In the genomic region with DNA sequence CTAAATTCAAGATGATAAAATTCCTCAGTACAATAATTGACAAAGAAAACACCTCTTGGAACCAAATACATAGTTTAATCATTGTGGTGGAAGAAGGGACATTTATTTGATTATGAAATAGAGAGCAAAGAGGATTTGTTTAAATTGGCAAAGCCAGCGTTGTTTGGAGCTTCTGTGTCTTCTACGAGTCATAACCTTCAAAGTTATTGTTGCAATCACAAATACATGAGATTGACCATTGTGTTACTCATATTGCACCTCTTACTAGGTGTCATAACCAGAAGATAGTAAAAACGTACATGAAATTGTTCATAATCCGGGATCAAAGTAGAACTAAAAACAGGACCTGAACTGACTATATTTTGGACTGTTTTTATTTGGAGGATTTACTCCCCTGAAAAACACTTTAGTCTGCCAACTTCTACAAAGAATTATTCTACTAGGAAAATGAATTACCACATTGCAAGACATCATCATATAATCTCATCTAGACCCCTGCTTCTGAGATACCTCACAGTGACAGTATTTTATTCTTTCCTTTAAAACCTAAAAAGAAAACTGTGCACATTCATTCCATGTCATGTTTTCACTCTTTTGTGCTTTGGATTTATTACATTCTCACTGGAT, we compare ENCODE assay signal across 18 cellular contexts.
DNase-seq lines count a peak whose midpoint lies in the region; FAIRE-seq and TF ChIP-seq lines count a peak whose summit lies in the region.
"Had no signal": no experiment of that assay in that cellular context is flagged by ENCODE, and none has a peak within 500 bp of the region (broad histone marks: within the 10 kb centered on the region; RNA-seq: fewer than 3 reads in every experiment).

No MANE protein-coding gene starts in this region.

- no peaks in the 10 kb centered on the region for H3K79me2 ChIP-seq in MM.1S (ENCODE audit: low read length)

- H3K9me2 ChIP-seq in MM.1S (replicated peaks; ENCODE audit: insufficient read depth, low read length): no peaks in the 10 kb centered on the region

- no peak overlapping the region for H3K27ac ChIP-seq in MM.1S (ENCODE audit: low read length)
- H3K27ac ChIP-seq: neutrophil, SK-N-MC, suprapubic skin had no signal

- no peaks in the 10 kb centered on the region for H3K9me3 ChIP-seq in MM.1S (replicated peaks; ENCODE audit: insufficient read depth, low read length)
- H3K9me3 ChIP-seq: neutrophil, suprapubic skin had no signal

- no peaks in the 10 kb centered on the region for H3K36me3 ChIP-seq in MM.1S (replicated peaks; ENCODE audit: insufficient read depth, low read length)
- H3K36me3 ChIP-seq: neutrophil, suprapubic skin had no signal

- H3K4me2 ChIP-seq in MM.1S (ENCODE audit: low read depth, low read length): no peak overlapping the region
- H3K4me2 ChIP-seq: GM23338 had no signal

- H3K9me3 Mint-ChIP-seq in activated T-helper 1 cell treated with anti-CD3 and anti-CD28 coated beads, Interleukin-12 subunit alpha, Interleukin-12 subunit beta, Interleukin-2, Interleukin-4 antibody, amounts not matched to agents 30 ng/mL and 10 ng/mL and 1 ng/mL, durations not matched to agents 14 hours and 24 hours and 36 hours: peaks cover 4% of the 10 kb centered on the region
- H3K9me3 Mint-ChIP-seq: brain; effector memory CD8-positive, alpha-beta T cell; GM23338 had no signal

- FAIRE-seq in H54 (lab: Jason Lieb, UNC): peak; percentile 43
- FAIRE-seq: small intestine had no signal

- peaks cover 50% of the 10 kb centered on the region for H3K4me1 Mint-ChIP-seq in activated T-helper 1 cell treated with anti-CD3 and anti-CD28 coated beads, Interleukin-12 subunit alpha, Interleukin-12 subunit beta, Interleukin-2, Interleukin-4 antibody, amounts not matched to agents 30 ng/mL and 10 ng/mL and 1 ng/mL, durations not matched to agents 14 hours and 24 hours and 36 hours (ENCODE audit: low read depth)
- H3K4me1 Mint-ChIP-seq: GM23338 had no signal

- H3K27me3 ChIP-seq in MM.1S (replicated peaks; ENCODE audit: insufficient read depth, low read length): no peaks in the 10 kb centered on the region
- H3K27me3 ChIP-seq: neutrophil, suprapubic skin had no signal

- H3K4me3 ChIP-seq in AG10803 (ENCODE audit: low read length): no peak overlapping the region
- no peak overlapping the region for H3K4me3 ChIP-seq in fibroblast of villous mesenchyme (ENCODE audit: low read depth, low read length)
- no peak overlapping the region for H3K4me3 ChIP-seq in MM.1S (ENCODE audit: low read length)
- H3K4me3 ChIP-seq: GM23338, SK-N-MC, suprapubic skin had no signal

- peak; percentile 69 for DNase-seq in AG10803 (ENCODE audit: low read depth)
- DNase-seq in H54 (ENCODE audit: insufficient read length, low spot score): no peak
- no peak for DNase-seq in activated T-helper 1 cell treated with anti-CD3 and anti-CD28 coated beads, Interleukin-12 subunit alpha, Interleukin-12 subunit beta, Interleukin-2, Interleukin-4 antibody, amounts not matched to agents 30 ng/mL and 10 ng/mL and 1 ng/mL, durations not matched to agents 14 hours and 24 hours and 36 hours (ENCODE audit: low spot score)
- peak; percentile 71 for DNase-seq in fibroblast of villous mesenchyme (ENCODE audit: low read depth)
- no peak for DNase-seq in NCI-H2107 (lab: John Stamatoyannopoulos, UW)
- no peak for DNase-seq in MM.1S
- no peak for DNase-seq in islet precursor cell
- DNase-seq in NCI-H187 treated with DMSO at 0.1 percent for 48 hours (lab: John Stamatoyannopoulos, UW): no peak
- DNase-seq: effector memory CD8-positive, alpha-beta T cell; Karpas-422; mesenchymal stem cell; small intestine had no signal

- no peak overlapping the region for H3K4me3 Mint-ChIP-seq in activated T-helper 1 cell treated with anti-CD3 and anti-CD28 coated beads, Interleukin-12 subunit alpha, Interleukin-12 subunit beta, Interleukin-2, Interleukin-4 antibody, amounts not matched to agents 30 ng/mL and 10 ng/mL and 1 ng/mL, durations not matched to agents 14 hours and 24 hours and 36 hours
- H3K4me3 Mint-ChIP-seq: brain; CD14-positive monocyte; effector memory CD8-positive, alpha-beta T cell; GM23338 had no signal

- peak overlapping the region; percentile 33 for H3K27ac Mint-ChIP-seq in activated T-helper 1 cell treated with anti-CD3 and anti-CD28 coated beads, Interleukin-12 subunit alpha, Interleukin-12 subunit beta, Interleukin-2, Interleukin-4 antibody, amounts not matched to agents 30 ng/mL and 10 ng/mL and 1 ng/mL, durations not matched to agents 14 hours and 24 hours and 36 hours
- H3K27ac Mint-ChIP-seq: brain; CD14-positive monocyte; effector memory CD8-positive, alpha-beta T cell; GM23338 had no signal

- no peaks in the 10 kb centered on the region for H3K27me3 Mint-ChIP-seq in activated T-helper 1 cell treated with anti-CD3 and anti-CD28 coated beads, Interleukin-12 subunit alpha, Interleukin-12 subunit beta, Interleukin-2, Interleukin-4 antibody, amounts not matched to agents 30 ng/mL and 10 ng/mL and 1 ng/mL, durations not matched to agents 14 hours and 24 hours and 36 hours (ENCODE audit: insufficient read depth)

- H3K4me1 ChIP-seq in MM.1S (ENCODE audit: low read length): no peaks in the 10 kb centered on the region
- H3K4me1 ChIP-seq: suprapubic skin had no signal

- H3K9ac ChIP-seq in MM.1S (ENCODE audit: low read length): no peak overlapping the region

- TF ChIP-seq CTCF in AG10803 (conservative IDR thresholded peaks at IDR 0.05; ENCODE audit: low read length) (no peak), fibroblast of villous mesenchyme (IDR thresholded peaks at IDR 0.05; ENCODE audit: insufficient read depth, low read depth, low read length) (no peak), MM.1S (IDR thresholded peaks at IDR 0.05; ENCODE audit: low read length) (no peak)

- no peaks in the 10 kb centered on the region for H4K20me1 ChIP-seq in MM.1S (ENCODE audit: insufficient read depth, low read length)

- no peaks in the 10 kb centered on the region for H3F3A ChIP-seq in MM.1S (ENCODE audit: insufficient read depth, low read length)

- no peak overlapping the region for H2AFZ ChIP-seq in MM.1S (ENCODE audit: low read length)
- H2AFZ ChIP-seq: GM23338 had no signal

- no peak for TF ChIP-seq POLR2A in H54 (IDR thresholded peaks at IDR 0.05; ENCODE audit: low read depth, low read length)

- peaks cover 9% of the 10 kb centered on the region for H3K36me3 Mint-ChIP-seq in activated T-helper 1 cell treated with anti-CD3 and anti-CD28 coated beads, Interleukin-12 subunit alpha, Interleukin-12 subunit beta, Interleukin-2, Interleukin-4 antibody, amounts not matched to agents 30 ng/mL and 10 ng/mL and 1 ng/mL, durations not matched to agents 14 hours and 24 hours and 36 hours (ENCODE audit: low read depth)
- H3K36me3 Mint-ChIP-seq: brain had no signal

- intact Hi-C loops in activated T-helper 1 cell treated with anti-CD3 and anti-CD28 coated beads, Interleukin-12 subunit alpha, Interleukin-12 subunit beta, Interleukin-2, Interleukin-4 antibody, amounts not matched to agents 30 ng/mL and 10 ng/mL and 1 ng/mL, durations not matched to agents 14 hours and 24 hours and 36 hours (cut with micrococcal nuclease): loop anchor here (1.0 kb wide), 5 partner anchors 14 to 152 kb away; a partner anchor contains a TSS

Comparison
In these comparisons a context has a peak if more than half of its experiments do, and no peak if none do; other contexts are left out.
1. DNase-seq: peak in AG10803 (single experiment) and fibroblast of villous mesenchyme (single experiment); none in H54 (single experiment), activated T-helper 1 cell treated with anti-CD3 and anti-CD28 coated beads, Interleukin-12 subunit alpha, Interleukin-12 subunit beta, Interleukin-2, Interleukin-4 antibody, amounts not matched to agents 30 ng/mL and 10 ng/mL and 1 ng/mL, durations not matched to agents 14 hours and 24 hours and 36 hours (single experiment), NCI-H2107 (single experiment), MM.1S (single experiment), islet precursor cell (single experiment) and NCI-H187 treated with DMSO at 0.1 percent for 48 hours (single experiment).